9 cellular contexts compared by ENCODE assay signal in the genomic region with DNA sequence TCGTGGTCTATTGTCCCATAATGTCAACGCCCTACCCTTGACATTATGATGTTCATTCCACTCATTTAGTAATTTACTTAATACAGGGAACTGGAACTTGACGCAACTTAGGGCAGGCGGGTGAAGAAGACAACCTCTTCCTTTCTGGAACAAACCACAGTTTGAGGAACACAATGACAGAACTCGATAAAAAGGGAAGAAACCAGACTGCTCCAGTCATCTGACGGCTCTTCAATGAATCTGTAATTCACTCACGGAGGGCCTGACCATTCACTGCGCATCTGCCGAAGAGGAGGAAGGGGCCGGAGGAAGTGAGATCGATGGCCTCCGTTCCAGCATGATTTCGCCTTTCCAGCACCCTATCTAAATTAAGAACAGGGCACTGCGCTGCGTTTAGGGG.
DNase-seq lines count a peak whose midpoint lies in the region; ATAC-seq and TF ChIP-seq lines count a peak whose summit lies in the region.
"Had no signal": no experiment of that assay in that cellular context is flagged by ENCODE, and none has a peak within 500 bp of the region (broad histone marks: within the 10 kb centered on the region; RNA-seq: fewer than 3 reads in every experiment).

No MANE protein-coding gene starts in this region.

- H3K4me3 ChIP-seq in esophagus muscularis mucosa (peak overlapping the region in 3 of 4 donors; percentile 7 to 39 (median 25)), trophoblast cell (ENCODE audit: low read depth, low read length) (no peak overlapping the region), Karpas-422 (ENCODE audit: low read length) (no peak overlapping the region)
- H3K4me3 ChIP-seq: K562 had no signal

- H3K23ac ChIP-seq in trophoblast cell (ENCODE audit: low read length) = no peak overlapping the region

- no peak overlapping the region for H3K4me2 ChIP-seq in trophoblast cell (ENCODE audit: low read length)
- no peak overlapping the region for H3K4me2 ChIP-seq in Karpas-422 (ENCODE audit: low read depth, low read length, poor library complexity, severe bottlenecking)

- H4K91ac ChIP-seq in trophoblast cell (ENCODE audit: low read depth, low read length) = no peak overlapping the region

- POLR2A ChIA-PET in CD4-positive, alpha-beta T cell (lab: Charles Lee) = no interaction called here

- no peak for ATAC-seq in CD4-positive, alpha-beta T cell (ENCODE audit: poor library complexity)
- no peak for ATAC-seq in HG03457 (IDR thresholded peaks at IDR 0.05; ENCODE audit: unreplicated experiment)
- ATAC-seq: K562 had no signal

- no peaks in the 10 kb centered on the region for H4K20me1 ChIP-seq in Karpas-422 (ENCODE audit: insufficient read depth, low read depth, low read length)

- intact Hi-C loops in CD4-positive, alpha-beta T cell (cut with DNase I, micrococcal nuclease) = loop anchor here in 1 of 2 experiments (5.0 kb wide), 1 partner anchor 34 kb away; no protein-coding TSS in a partner anchor
- intact Hi-C loops in esophagus muscularis mucosa (cut with DNase I) = loop anchor here (5.0 kb wide), 1 partner anchor 81 kb away; the partner anchor contains the start of gene BCL2

- peaks cover 4% of the 10 kb centered on the region for H3K79me1 ChIP-seq in trophoblast cell (ENCODE audit: low read length)

- TF ChIP-seq EP300 in esophagus muscularis mucosa (IDR thresholded peaks at IDR 0.05) = no peak

- WGBS in esophagus muscularis mucosa = 76% methylated on average over 15 of the region's 15 CpGs
- no CpG with 5 or more reads among the region's 15 CpGs for WGBS in trophoblast cell (ENCODE audit: extremely low coverage, insufficient coverage, insufficient read length)

- peak overlapping the region; percentile 24 for H2BK12ac ChIP-seq in trophoblast cell (ENCODE audit: low read length)

- no peaks in the 10 kb centered on the region for H3K27me3 Mint-ChIP-seq in CD4-positive, alpha-beta T cell

- H3K79me2 ChIP-seq in trophoblast cell (ENCODE audit: control insufficient read depth, insufficient read depth, low read length, poor library complexity) = no peaks in the 10 kb centered on the region
- H3K79me2 ChIP-seq in Karpas-422 (ENCODE audit: low read length) = peaks cover 92% of the 10 kb centered on the region

- DNase-seq in CD4-positive, alpha-beta T cell = no peak
- DNase-seq in SIG-M5 treated with dmso at 0.1 percent for 504 hours (lab: John Stamatoyannopoulos, UW; ENCODE audit: unreplicated experiment) = peak; percentile 92
- no peak for DNase-seq in esophagus muscularis mucosa (ENCODE audit: extremely low spot score)
- DNase-seq in trophoblast cell = peak in 1 of 2 donors; percentile 45
- no peak for DNase-seq in NCI-H2029 treated with DMSO at 0.1 percent for 48 hours (lab: John Stamatoyannopoulos, UW)
- DNase-seq in activated gamma-delta T cell (lab: John Stamatoyannopoulos, UW) = no peak
- no peak for DNase-seq in Karpas-422

- TF ChIP-seq POLR2A in esophagus muscularis mucosa (IDR thresholded peaks at IDR 0.05; ENCODE audit: low read depth) = no peak

- H3K4me1 Mint-ChIP-seq in CD4-positive, alpha-beta T cell (ENCODE audit: low read depth) = peaks cover 58% of the 10 kb centered on the region

- H3K36me3 Mint-ChIP-seq in CD4-positive, alpha-beta T cell (ENCODE audit: low read depth) = peaks cover 30% of the 10 kb centered on the region

- no peak overlapping the region for H3K4me3 Mint-ChIP-seq in CD4-positive, alpha-beta T cell

- no peaks in the 10 kb centered on the region for H3K27me3 ChIP-seq in CD4-positive, alpha-beta T cell (ENCODE audit: control insufficient read depth, insufficient read depth, low read length)
- H3K27me3 ChIP-seq in esophagus muscularis mucosa = no peaks in the 10 kb centered on the region
- H3K27me3 ChIP-seq in trophoblast cell (ENCODE audit: insufficient read depth, low read length) = no peaks in the 10 kb centered on the region
- H3K27me3 ChIP-seq in Karpas-422 (ENCODE audit: low read length) = no peaks in the 10 kb centered on the region

- H3K27ac Mint-ChIP-seq in CD4-positive, alpha-beta T cell = peak overlapping the region; percentile 81

- no peak overlapping the region for H3K4ac ChIP-seq in trophoblast cell (ENCODE audit: low read depth, low read length)

- H3K9me3 ChIP-seq in CD4-positive, alpha-beta T cell (ENCODE audit: control insufficient read depth, low read length) = no peaks in the 10 kb centered on the region
- no peaks in the 10 kb centered on the region for H3K9me3 ChIP-seq in esophagus muscularis mucosa
- H3K9me3 ChIP-seq in trophoblast cell (ENCODE audit: insufficient read depth, low read depth, low read length) = peaks cover 2% of the 10 kb centered on the region
- H3K9me3 ChIP-seq in Karpas-422 (ENCODE audit: low read length) = no peaks in the 10 kb centered on the region

- H3K9ac ChIP-seq in trophoblast cell (ENCODE audit: low read length) (no peak overlapping the region), Karpas-422 (ENCODE audit: low read length) (no peak overlapping the region)

- H3K27ac ChIP-seq in CD4-positive, alpha-beta T cell (ENCODE audit: low read depth, low read length) = no peak overlapping the region
- H3K27ac ChIP-seq in esophagus muscularis mucosa (replicated peaks in 1 of 4) (peak overlapping the region; percentile 85 to 90 (median 86)), trophoblast cell (ENCODE audit: low read depth, low read length) (no peak overlapping the region), Karpas-422 (ENCODE audit: low read length) (no peak overlapping the region)

- H2BK5ac ChIP-seq in trophoblast cell (ENCODE audit: low read depth, low read length, poor library complexity) = no peak overlapping the region

- no peak overlapping the region for H3K14ac ChIP-seq in trophoblast cell (ENCODE audit: low read length)

- peak overlapping the region; percentile 75 for H2BK120ac ChIP-seq in trophoblast cell (ENCODE audit: insufficient read depth, low read length, poor library complexity)

- H3K9me2 ChIP-seq in Karpas-422 (replicated peaks; ENCODE audit: insufficient read depth, low read length) = no peaks in the 10 kb centered on the region

- H3K4me1 ChIP-seq in esophagus muscularis mucosa (peaks cover 20 to 54% (median 47%) of the 10 kb centered on the region in 4 donors), trophoblast cell (ENCODE audit: control insufficient read depth in 1 of 2, insufficient read depth in 2 of 2, low read length in 2 of 2) (peaks cover 3 to 13% of the 10 kb centered on the region in 2 experiments), Karpas-422 (ENCODE audit: low read length) (peaks cover 22% of the 10 kb centered on the region)

- H4K12ac ChIP-seq in trophoblast cell (ENCODE audit: low read depth, low read length) = no peak overlapping the region

- no peak overlapping the region for H4K8ac ChIP-seq in trophoblast cell (ENCODE audit: low read depth, low read length)

- no peak for TF ChIP-seq CTCF in CD4-positive, alpha-beta T cell (IDR thresholded peaks at IDR 0.05)
- TF ChIP-seq CTCF in esophagus muscularis mucosa (IDR thresholded peaks at IDR 0.05) = no peak

- no peak overlapping the region for H3K18ac ChIP-seq in trophoblast cell (ENCODE audit: low read length)

- H3K9me3 Mint-ChIP-seq in CD4-positive, alpha-beta T cell = no peaks in the 10 kb centered on the region

- peak overlapping the region; percentile 35 for H2AK5ac ChIP-seq in trophoblast cell (ENCODE audit: low read length)

- H3K36me3 ChIP-seq in esophagus muscularis mucosa (no peaks in the 10 kb centered on the region), trophoblast cell (ENCODE audit: control insufficient read depth in 1 of 2, insufficient read depth in 2 of 2, low read length in 2 of 2) (no peaks in the 10 kb centered on the region), Karpas-422 (ENCODE audit: insufficient read depth, low read length) (peaks cover 45% of the 10 kb centered on the region)

- no peak overlapping the region for H2AFZ ChIP-seq in trophoblast cell (ENCODE audit: insufficient read depth, low read length, poor library complexity)
- H2AFZ ChIP-seq in Karpas-422 (ENCODE audit: low read length) = no peak overlapping the region

- CTCF ChIA-PET in CD4-positive, alpha-beta T cell (lab: Charles Lee) = interaction anchor here (2.7 kb wide), 1 partner anchor 11 kb away, joined by 6 read pairs; no protein-coding TSS in a partner anchor

Comparison
In these comparisons a context has a peak if more than half of its experiments do, and no peak if none do; other contexts are left out.
1. H3K27ac ChIP-seq: peak in esophagus muscularis mucosa (4 of 4); none in CD4-positive, alpha-beta T cell (single experiment), trophoblast cell (single experiment) and Karpas-422 (single experiment).
2. H3K4me3 ChIP-seq: peak in esophagus muscularis mucosa (3 of 4); none in trophoblast cell (single experiment) and Karpas-422 (single experiment).